Comparison of ENCODE assay signal across 25 cellular contexts in genomic region chr7:51261117-51261835, GRCh38. TPM values are rescaled to one million over a fixed set of nuclear protein-coding genes. Genes with fewer than 3 reads are reported as not detected.
DNase-seq lines count a peak whose midpoint lies in the region; ATAC-seq, FAIRE-seq and TF ChIP-seq lines count a peak whose summit lies in the region.
"Had no signal": no experiment of that assay in that cellular context is flagged by ENCODE, and none has a peak within 500 bp of the region (broad histone marks: within the 10 kb centered on the region; RNA-seq: fewer than 3 reads in every experiment).

No MANE protein-coding gene starts in this region.

- no peaks in the 10 kb centered on the region for H3K36me3 Mint-ChIP-seq in endodermal cell (ENCODE audit: low read depth)
- H3K36me3 Mint-ChIP-seq in nephron progenitor cell (ENCODE audit: low read depth), result no peaks in the 10 kb centered on the region
- H3K36me3 Mint-ChIP-seq: activated naive CD8-positive, alpha-beta T cell; naive thymus-derived CD4-positive, alpha-beta T cell had no signal

- peak; percentile 63 for ATAC-seq in Right ventricle myocardium superior (ENCODE audit: poor library complexity)
- ATAC-seq: gastroesophageal sphincter; naive thymus-derived CD4-positive, alpha-beta T cell; Panc1 had no signal

- H3K27me3 ChIP-seq in right atrium auricular region (no peaks in the 10 kb centered on the region), endodermal cell (ENCODE audit: control insufficient read depth, insufficient read depth, low read length, poor library complexity, severe bottlenecking) (no peaks in the 10 kb centered on the region)
- H3K27me3 ChIP-seq: BLaER1 treated with 17β-estradiol and CSF1 and Interleukin-3, amounts not matched to agents 10 nM and 100 nM; gastroesophageal sphincter; MG63 had no signal

- no peaks in the 10 kb centered on the region for H3K27me3 Mint-ChIP-seq in endodermal cell (ENCODE audit: insufficient read depth)
- peaks cover 2% of the 10 kb centered on the region for H3K27me3 Mint-ChIP-seq in nephron progenitor cell (ENCODE audit: low read depth, poor library complexity)

- TF ChIP-seq CTCF in right atrium auricular region (IDR thresholded peaks at IDR 0.05) (no peak), endodermal cell (conservative IDR thresholded peaks at IDR 0.05) (no peak), nephron progenitor cell (IDR thresholded peaks at IDR 0.05) (no peak)

- H3K27ac Mint-ChIP-seq in endodermal cell (peak overlapping the region; percentile 64), nephron progenitor cell (peak overlapping the region; percentile 2)
- H3K27ac Mint-ChIP-seq: activated CD4-positive, alpha-beta T cell treated with anti-CD3 and anti-CD28 coated beads, Interleukin-2, amount 10 ng/mL, durations not matched to agents 7 days and 5 days; activated naive CD8-positive, alpha-beta T cell; naive thymus-derived CD4-positive, alpha-beta T cell; T-helper 1 cell treated with Interleukin-12 subunit alpha and Interleukin-12 subunit beta and Interleukin-4 antibody, amounts not matched to agents 30 μg/mL and 1 μg/mL, for 36 hours had no signal

- peak; percentile 35 for FAIRE-seq in urothelium cell line (lab: Jason Lieb, UNC)
- FAIRE-seq: G401.6 had no signal

- H3K4me3 Mint-ChIP-seq in endodermal cell (no peak overlapping the region), nephron progenitor cell (no peak overlapping the region)
- H3K4me3 Mint-ChIP-seq: activated CD4-positive, alpha-beta T cell treated with anti-CD3 and anti-CD28 coated beads, Interleukin-2, amount 10 ng/mL, durations not matched to agents 7 days and 5 days; activated naive CD8-positive, alpha-beta T cell; naive thymus-derived CD4-positive, alpha-beta T cell; T-helper 1 cell treated with Interleukin-12 subunit alpha and Interleukin-12 subunit beta and Interleukin-4 antibody, amounts not matched to agents 30 μg/mL and 1 μg/mL, for 36 hours had no signal

- H3K27ac ChIP-seq in right atrium auricular region (peak overlapping the region in 1 of 2 donors; percentile 74), endodermal cell (ENCODE audit: low read depth, low read length) (no peak overlapping the region)
- H3K27ac ChIP-seq: BLaER1 treated with 17β-estradiol and CSF1 and Interleukin-3, amounts not matched to agents 10 nM and 100 nM; gastroesophageal sphincter had no signal

- H3K4me1 ChIP-seq in right atrium auricular region (peaks cover 0 to 37% of the 10 kb centered on the region in 2 donors), endodermal cell (ENCODE audit: control insufficient read depth, insufficient read depth, low read length) (no peaks in the 10 kb centered on the region)
- H3K4me1 ChIP-seq: BLaER1 treated with 17β-estradiol and CSF1 and Interleukin-3, amounts not matched to agents 10 nM and 100 nM; HAP-1 had no signal

- H3K36me3 ChIP-seq in right atrium auricular region (no peaks in the 10 kb centered on the region), endodermal cell (ENCODE audit: control insufficient read depth, insufficient read depth, low read length) (no peaks in the 10 kb centered on the region)
- H3K36me3 ChIP-seq: BLaER1 treated with 17β-estradiol and CSF1 and Interleukin-3, amounts not matched to agents 10 nM and 100 nM; gastroesophageal sphincter; HAP-1; MG63 had no signal

- peaks cover 6% of the 10 kb centered on the region for H3K4me1 Mint-ChIP-seq in endodermal cell
- peaks cover 22% of the 10 kb centered on the region for H3K4me1 Mint-ChIP-seq in nephron progenitor cell

- no peak overlapping the region for H3K9ac ChIP-seq in endodermal cell (ENCODE audit: extremely low read depth, low read length, poor library complexity, severe bottlenecking)
- H3K9ac ChIP-seq: BLaER1 treated with 17β-estradiol and CSF1 and Interleukin-3, amounts not matched to agents 10 nM and 100 nM had no signal

- intact Hi-C loops in Right ventricle myocardium superior (cut with DNase I), result no loop called here

- WGBS in endodermal cell (ENCODE audit: insufficient coverage in 1 of 2, insufficient read length in 1 of 2), 2 experiments, result 91 to 96% methylated on average over 15 of the region's 15 CpGs

- H3K4me3 ChIP-seq in right atrium auricular region (no peak overlapping the region), endodermal cell (ENCODE audit: low read length) (no peak overlapping the region)
- H3K4me3 ChIP-seq: BLaER1 treated with 17β-estradiol and CSF1 and Interleukin-3, amounts not matched to agents 10 nM and 100 nM; gastroesophageal sphincter; HAP-1; MG63 had no signal

- DNase-seq in Right ventricle myocardium superior (no peak), right atrium auricular region (ENCODE audit: low spot score) (no peak), endodermal cell (peak; percentile 7), nephron progenitor cell (no peak), urothelium cell line (ENCODE audit: low spot score) (no peak), NCI-H226 (no peak)
- no peak for DNase-seq in activated T-cell treated with anti-CD3 and anti-CD28 coated beads, Interleukin-2, amount 50 U/mL, for 48 hours
- no peak for DNase-seq in activated CD4-positive, alpha-beta T cell treated with anti-CD3 and anti-CD28 coated beads, Interleukin-2, amount 50 U/mL, for 1 hour
- DNase-seq: ACHN; activated CD4-positive, alpha-beta T cell treated with anti-CD3 and anti-CD28 coated beads, Interleukin-2, amount 10 ng/mL, durations not matched to agents 7 days and 5 days; effector CD8-positive, alpha-beta T cell; IMR-90; kidney glomerular epithelial cell; mesenchymal stem cell; MG63; naive thymus-derived CD4-positive, alpha-beta T cell; NCI-H1436; stimulated activated CD4-positive, alpha-beta T cell treated with anti-CD3 and anti-CD28 coated beads, Interleukin-1b, Interleukin-23, amount 100 ng/mL, for 48 hours had no signal

- H3K9me3 ChIP-seq in right atrium auricular region (no peaks in the 10 kb centered on the region), endodermal cell (ENCODE audit: control insufficient read depth, low read length) (no peaks in the 10 kb centered on the region)
- H3K9me3 ChIP-seq: BLaER1 treated with 17β-estradiol and CSF1 and Interleukin-3, amounts not matched to agents 10 nM and 100 nM; gastroesophageal sphincter; HAP-1; MG63 had no signal

- H3K9me3 Mint-ChIP-seq in endodermal cell, result no peaks in the 10 kb centered on the region
- no peaks in the 10 kb centered on the region for H3K9me3 Mint-ChIP-seq in nephron progenitor cell
- H3K9me3 Mint-ChIP-seq: activated CD4-positive, alpha-beta T cell treated with anti-CD3 and anti-CD28 coated beads, Interleukin-2, amount 10 ng/mL, durations not matched to agents 7 days and 5 days; naive thymus-derived CD4-positive, alpha-beta T cell; T-helper 1 cell treated with Interleukin-12 subunit alpha and Interleukin-12 subunit beta and Interleukin-4 antibody, amounts not matched to agents 30 μg/mL and 1 μg/mL, for 36 hours had no signal

RNA-seq across cellular contexts. Expression of gene COBL, which starts 55.3 kb away (rescaled TPM):
- total RNA-seq in Right ventricle myocardium superior, result 76.5 TPM
- total RNA-seq in right atrium auricular region, result 10 to 100 TPM; 26.3 to 31.4 TPM
- total RNA-seq in endodermal cell, result 10 to 100 TPM; 27.5 to 28.3 TPM
- polyA plus RNA-seq in endodermal cell (2013, experiment 1 of 2), result 4.2 TPM
- polyA plus RNA-seq in endodermal cell (2013, experiment 2 of 2), result 3.6 TPM
- total RNA-seq: activated CD4-positive, alpha-beta T cell treated with anti-CD3 and anti-CD28 coated beads, Interleukin-2, amount 10 ng/mL, durations not matched to agents 7 days and 5 days had no signal
- polyA plus RNA-seq: IMR-90; naive thymus-derived CD4-positive, alpha-beta T cell had no signal
